ENCODE assay signal across 6 cellular contexts in genomic region chr16:54160252-54160860, GRCh38.
"Had no signal": no experiment of that assay in that cellular context is flagged by ENCODE, and none has a peak within 500 bp of the region (broad histone marks: within the 10 kb centered on the region; RNA-seq: fewer than 3 reads in every experiment).

No MANE protein-coding gene starts in this region.

- H3K4me3 ChIP-seq: K562 had no signal

- FAIRE-seq: HTR-8/SVneo, K562 had no signal

- H3K27ac ChIP-seq: HL-60 had no signal

- ATAC-seq: K562 had no signal

- DNase-seq: IMR-90, KBM-7, KG1 had no signal
